15 cellular contexts compared by ENCODE assay signal in the genomic region with DNA sequence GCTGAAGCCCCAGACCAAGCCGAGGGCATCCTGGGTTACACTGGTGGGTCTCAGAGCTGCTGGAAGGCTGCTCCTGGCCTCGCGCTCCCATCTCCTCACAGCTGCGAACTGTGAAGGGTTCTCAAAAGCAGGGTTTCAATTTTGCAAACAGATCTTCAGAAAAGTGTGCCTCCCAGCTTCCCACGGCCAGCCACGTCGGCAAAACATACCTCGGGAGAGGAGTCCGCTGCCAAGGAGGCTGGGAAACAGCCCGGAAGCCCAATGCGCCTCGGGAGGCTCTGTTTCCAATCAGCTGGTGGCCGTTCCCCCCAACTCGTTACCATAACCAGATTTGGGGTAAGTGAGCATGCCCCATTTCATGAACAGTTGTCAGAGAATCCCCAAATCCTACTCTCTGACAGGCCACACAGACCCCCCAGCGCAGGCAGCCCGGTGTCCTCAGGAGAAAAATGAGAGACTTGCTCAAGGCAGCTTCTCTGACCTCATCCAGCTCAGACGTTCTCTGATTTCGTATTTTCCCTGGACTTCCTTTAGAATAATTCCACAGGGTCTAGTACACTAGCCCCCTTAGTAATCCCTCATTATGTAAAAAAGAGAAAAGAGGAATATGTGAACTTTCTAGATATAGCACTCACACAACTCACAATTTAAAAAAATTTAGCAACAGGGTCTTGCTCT.
DNase-seq lines count a peak whose midpoint lies in the region; TF ChIP-seq lines count a peak whose summit lies in the region.
"Had no signal": no experiment of that assay in that cellular context is flagged by ENCODE, and none has a peak within 500 bp of the region (broad histone marks: within the 10 kb centered on the region; RNA-seq: fewer than 3 reads in every experiment).

No MANE protein-coding gene starts in this region.

- H2BK12ac ChIP-seq in mesenchymal stem cell (ENCODE audit: low read length in 2 of 2) (peak overlapping the region in 1 of 2 experiments; percentile 23), neuronal stem cell (ENCODE audit: low read length) (no peak overlapping the region)

- peak overlapping the region in 3 of 5 experiments; percentile 41 to 79 (median 69) for H3K27ac Mint-ChIP-seq in brain
- no peak overlapping the region for H3K27ac Mint-ChIP-seq in activated naive CD8-positive, alpha-beta T cell treated with anti-CD3 and anti-CD28 coated beads for 36 hours

- H3K9ac ChIP-seq in mesenchymal stem cell (ENCODE audit: low read length) (peak overlapping the region; percentile 88), neuronal stem cell (ENCODE audit: low read depth, low read length, poor library complexity) (no peak overlapping the region)

- H2BK15ac ChIP-seq in mesenchymal stem cell (ENCODE audit: low read depth, poor library complexity, severe bottlenecking) (no peak overlapping the region), neuronal stem cell (ENCODE audit: low read length) (no peak overlapping the region)

- H2AFZ ChIP-seq in mesenchymal stem cell (ENCODE audit: low read depth, low read length) = no peak overlapping the region
- no peak overlapping the region for H2AFZ ChIP-seq in neuronal stem cell (ENCODE audit: low read length)

- H3K4me3 Mint-ChIP-seq in brain = no peak overlapping the region
- no peak overlapping the region for H3K4me3 Mint-ChIP-seq in activated naive CD8-positive, alpha-beta T cell treated with anti-CD3 and anti-CD28 coated beads for 36 hours

- H3K27ac ChIP-seq in left ventricle myocardium inferior (replicated peaks) = peak overlapping the region; percentile 34
- H3K27ac ChIP-seq in mesenchymal stem cell (ENCODE audit: low read length, poor library complexity, severe bottlenecking) = no peak overlapping the region
- H3K27ac ChIP-seq in tibial nerve = peak overlapping the region in 3 of 4 donors; percentile 12 to 56 (median 42)
- H3K27ac ChIP-seq in neuronal stem cell (replicated peaks; ENCODE audit: low read length) = no peak overlapping the region
- H3K27ac ChIP-seq: SJCRH30 had no signal

- H3K36me3 ChIP-seq in left ventricle myocardium inferior (no peaks in the 10 kb centered on the region), mesenchymal stem cell (ENCODE audit: control insufficient read depth in 1 of 2, insufficient read depth in 2 of 2, low read depth in 1 of 2, low read length in 2 of 2) (no peaks in the 10 kb centered on the region), tibial nerve (no peaks in the 10 kb centered on the region), neuronal stem cell (replicated peaks in 1 of 2; ENCODE audit: control insufficient read depth in 2 of 2, insufficient read depth in 2 of 2, low read length in 2 of 2) (no peaks in the 10 kb centered on the region)
- H3K36me3 ChIP-seq: SJCRH30 had no signal

- H3K18ac ChIP-seq in mesenchymal stem cell (ENCODE audit: low read depth in 1 of 2, low read length in 2 of 2) (no peak overlapping the region), neuronal stem cell (ENCODE audit: low read length) (no peak overlapping the region)

- intact Hi-C loops in left ventricle myocardium inferior (cut with micrococcal nuclease) (no loop called here), cardiac septum (cut with DNase I) (no loop called here)

- TF ChIP-seq EP300 in tibial nerve (IDR thresholded peaks at IDR 0.05) = no peak

- H3K4ac ChIP-seq in mesenchymal stem cell (ENCODE audit: low read depth in 1 of 2, low read length in 2 of 2) (no peak overlapping the region), neuronal stem cell (ENCODE audit: low read length) (no peak overlapping the region)

- H2BK5ac ChIP-seq in mesenchymal stem cell (ENCODE audit: low read depth, low read length, poor library complexity, severe bottlenecking) (no peak overlapping the region), neuronal stem cell (ENCODE audit: low read length) (no peak overlapping the region)

- no peak for TF ChIP-seq POLR2A in tibial nerve (IDR thresholded peaks at IDR 0.05)

- H3K9me3 ChIP-seq in left ventricle myocardium inferior (replicated peaks) (no peaks in the 10 kb centered on the region), mesenchymal stem cell (ENCODE audit: control insufficient read depth, low read length) (no peaks in the 10 kb centered on the region), tibial nerve (no peaks in the 10 kb centered on the region), neuronal stem cell (replicated peaks in 1 of 2; ENCODE audit: control insufficient read depth in 2 of 2, insufficient read depth in 1 of 2, low read depth in 1 of 2, low read length in 2 of 2) (no peaks in the 10 kb centered on the region)
- H3K9me3 ChIP-seq: SJCRH30 had no signal

- peak overlapping the region; percentile 34 for H3K4me3 ChIP-seq in left ventricle myocardium inferior
- H3K4me3 ChIP-seq in mesenchymal stem cell (ENCODE audit: insufficient read depth in 1 of 2, low read depth in 1 of 2, low read length in 2 of 2) = peak overlapping the region in 1 of 2 experiments; percentile 70
- H3K4me3 ChIP-seq in tibial nerve = peak overlapping the region in 1 of 4 donors; percentile 24
- H3K4me3 ChIP-seq in neuronal stem cell (ENCODE audit: low read length in 2 of 2) = no peak overlapping the region
- H3K4me3 ChIP-seq: SJCRH30 had no signal

- 83% methylated on average over 16 of the region's 18 CpGs for WGBS in mesenchymal stem cell
- 48 to 49% methylated on average over 14 to 18 of the region's 18 CpGs for WGBS in tibial nerve, 2 donors
- no CpG with 5 or more reads among the region's 18 CpGs for WGBS in neuronal stem cell (ENCODE audit: extremely low coverage in 2 of 2, insufficient read length in 2 of 2, insufficient replicate concordance in 1 of 2), 2 donors

- H3K27me3 Mint-ChIP-seq in brain = peaks cover 31% of the 10 kb centered on the region
- peaks cover 12% of the 10 kb centered on the region for H3K27me3 Mint-ChIP-seq in activated naive CD8-positive, alpha-beta T cell treated with anti-CD3 and anti-CD28 coated beads for 36 hours

- DNase-seq in left ventricle myocardium inferior (no peak), cardiac septum (ENCODE audit: low spot score) (no peak), mesenchymal stem cell (no peak), tibial nerve (ENCODE audit: low spot score in 2 of 2) (no peak), NCI-H1092 treated with DMSO at 0.1 percent for 48 hours (lab: John Stamatoyannopoulos, UW) (no peak), neuronal stem cell (ENCODE audit: low spot score) (no peak)
- DNase-seq in activated naive CD8-positive, alpha-beta T cell treated with anti-CD3 and anti-CD28 coated beads for 36 hours = no peak
- DNase-seq: activated CD4-positive, alpha-beta T cell treated with anti-CD3 and anti-CD28 coated beads for 1 hour; cortex of kidney; H7; MV-4-11; NCI-H2029 treated with DMSO at 0.1 percent for 48 hours; NCI-H524; SJCRH30 had no signal

- H3K23ac ChIP-seq in mesenchymal stem cell (ENCODE audit: low read length in 2 of 2) (no peak overlapping the region), neuronal stem cell (ENCODE audit: low read depth, low read length, poor library complexity) (no peak overlapping the region)

- H3K4me2 ChIP-seq in mesenchymal stem cell (ENCODE audit: low read length, poor library complexity, severe bottlenecking) = no peak overlapping the region
- H3K4me2 ChIP-seq in neuronal stem cell (ENCODE audit: insufficient read depth, low read length, poor library complexity, severe bottlenecking) = no peak overlapping the region

- no peaks in the 10 kb centered on the region for H3K36me3 Mint-ChIP-seq in brain
- H3K36me3 Mint-ChIP-seq in activated naive CD8-positive, alpha-beta T cell treated with anti-CD3 and anti-CD28 coated beads for 36 hours = no peaks in the 10 kb centered on the region

- H2BK120ac ChIP-seq in mesenchymal stem cell (ENCODE audit: low read depth, low read length) (no peak overlapping the region), neuronal stem cell (ENCODE audit: low read depth, low read length) (no peak overlapping the region)

- H4K8ac ChIP-seq in mesenchymal stem cell (ENCODE audit: low read length) (no peak overlapping the region), neuronal stem cell (ENCODE audit: low read depth, low read length) (no peak overlapping the region)

- H4K91ac ChIP-seq in mesenchymal stem cell (ENCODE audit: low read length) (no peak overlapping the region), neuronal stem cell (ENCODE audit: low read depth, low read length, poor library complexity) (no peak overlapping the region)

- H3K9me3 Mint-ChIP-seq in brain = peaks cover 0 to 4% (median 0%) of the 10 kb centered on the region in 5 experiments
- no peaks in the 10 kb centered on the region for H3K9me3 Mint-ChIP-seq in activated naive CD8-positive, alpha-beta T cell treated with anti-CD3 and anti-CD28 coated beads for 36 hours

- no peaks in the 10 kb centered on the region for H3K79me1 ChIP-seq in mesenchymal stem cell (replicated peaks; ENCODE audit: low read length, poor library complexity, severe bottlenecking)
- no peaks in the 10 kb centered on the region for H3K79me1 ChIP-seq in neuronal stem cell (ENCODE audit: low read depth, low read length)

- no peak overlapping the region for H3K14ac ChIP-seq in mesenchymal stem cell (ENCODE audit: low read length in 2 of 2)
- H3K14ac ChIP-seq in neuronal stem cell (ENCODE audit: low read length) = no peak overlapping the region

- H3K4me1 ChIP-seq in left ventricle myocardium inferior (peaks cover 40% of the 10 kb centered on the region), mesenchymal stem cell (ENCODE audit: control insufficient read depth, insufficient read depth, low read depth, low read length) (no peaks in the 10 kb centered on the region), tibial nerve (peaks cover 0 to 50% (median 14%) of the 10 kb centered on the region in 4 donors), neuronal stem cell (ENCODE audit: control insufficient read depth in 2 of 2, insufficient read depth in 1 of 2, low read depth in 1 of 2, low read length in 2 of 2) (peaks cover 2 to 8% of the 10 kb centered on the region in 2 donors)
- H3K4me1 ChIP-seq: SJCRH30 had no signal

- no peak overlapping the region for H2AK5ac ChIP-seq in mesenchymal stem cell (ENCODE audit: low read length, severe bottlenecking)
- no peak overlapping the region for H2AK5ac ChIP-seq in neuronal stem cell (ENCODE audit: low read depth, low read length)

- TF ChIP-seq CTCF in left ventricle myocardium inferior (IDR thresholded peaks at IDR 0.05; ENCODE audit: borderline replicate concordance) (no peak), brain (conservative IDR thresholded peaks at IDR 0.05) (no peak), tibial nerve (IDR thresholded peaks at IDR 0.05) (no peak)

- peaks cover 65% of the 10 kb centered on the region for H3K4me1 Mint-ChIP-seq in brain
- H3K4me1 Mint-ChIP-seq in activated naive CD8-positive, alpha-beta T cell treated with anti-CD3 and anti-CD28 coated beads for 36 hours = peaks cover 6% of the 10 kb centered on the region

- H3K27me3 ChIP-seq in left ventricle myocardium inferior (ENCODE audit: low read depth) = peaks cover 16% of the 10 kb centered on the region
- H3K27me3 ChIP-seq in mesenchymal stem cell (ENCODE audit: control insufficient read depth in 1 of 2, insufficient read depth in 1 of 2, low read length in 2 of 2) = peaks cover 0 to 20% of the 10 kb centered on the region in 2 experiments
- no peaks in the 10 kb centered on the region for H3K27me3 ChIP-seq in tibial nerve
- H3K27me3 ChIP-seq in neuronal stem cell (ENCODE audit: control insufficient read depth in 3 of 3, insufficient read depth in 3 of 3, low read depth in 1 of 3, low read length in 3 of 3) = peaks cover 0 to 11% (median 0%) of the 10 kb centered on the region in 3 experiments

Comparison
In these comparisons a context has a peak if more than half of its experiments do, and no peak if none do; other contexts are left out.
1. H3K27ac ChIP-seq: peak in left ventricle myocardium inferior (single experiment) and tibial nerve (3 of 4); none in mesenchymal stem cell (single experiment) and neuronal stem cell (single experiment).